ENCODE assay signal across 9 cellular contexts in genomic region chr22:24503137-24503850, GRCh38. TPM values are rescaled to one million over a fixed set of nuclear protein-coding genes. Genes with fewer than 3 reads are reported as not detected.
DNase-seq lines count a peak whose midpoint lies in the region; ATAC-seq and TF ChIP-seq lines count a peak whose summit lies in the region.
"Had no signal": no experiment of that assay in that cellular context is flagged by ENCODE, and none has a peak within 500 bp of the region (broad histone marks: within the 10 kb centered on the region; RNA-seq: fewer than 3 reads in every experiment).

No MANE protein-coding gene starts in this region.

- H3K36me3 Mint-ChIP-seq in CD8-positive, alpha-beta T cell: no peaks in the 10 kb centered on the region

- no peaks in the 10 kb centered on the region for H3K36me3 ChIP-seq in CD8-positive, alpha-beta T cell (ENCODE audit: insufficient read depth, low read length)
- H3K36me3 ChIP-seq in GM23248 (ENCODE audit: low read depth) (no peaks in the 10 kb centered on the region), Panc1 (ENCODE audit: control insufficient read depth, insufficient read depth, low read length) (no peaks in the 10 kb centered on the region)

- no peaks in the 10 kb centered on the region for H3K9me3 Mint-ChIP-seq in CD8-positive, alpha-beta T cell

- H3K9me3 ChIP-seq in CD8-positive, alpha-beta T cell (ENCODE audit: low read length): no peaks in the 10 kb centered on the region
- H3K9me3 ChIP-seq in GM23248 (ENCODE audit: low read depth) (no peaks in the 10 kb centered on the region), Panc1 (ENCODE audit: control insufficient read depth, insufficient read depth, low read depth, low read length) (no peaks in the 10 kb centered on the region)

- ATAC-seq in CD8-positive, alpha-beta T cell: peak; percentile 88
- peak; percentile 84 for ATAC-seq in Panc1
- peak; percentile 40 for ATAC-seq in foreskin keratinocyte
- no peak for ATAC-seq in HG03280 (IDR thresholded peaks at IDR 0.05; ENCODE audit: unreplicated experiment)

- CTCF ChIA-PET in CD8-positive, alpha-beta T cell (lab: Charles Lee): interaction anchor here (0.6 to 4.6 kb wide), 13 partner anchors 10 to 235 kb away, joined by 3 to 30 read pairs (median 8); partner anchors contain the start of gene ADORA2A
- CTCF ChIA-PET in Panc1 (lab: Charles Lee): interaction anchor here (0.6 to 1.3 kb wide), 5 partner anchors 65 to 126 kb away, joined by 3 to 4 read pairs (median 3); partner anchors contain the start of gene ADORA2A

- no peak overlapping the region for H3K4me3 Mint-ChIP-seq in CD8-positive, alpha-beta T cell

- H3K4me2 ChIP-seq in GM23248 (ENCODE audit: unreplicated experiment): no peak overlapping the region

- POLR2A ChIA-PET in CD8-positive, alpha-beta T cell (lab: Charles Lee): no interaction called here
- POLR2A ChIA-PET in Panc1 (lab: Charles Lee): interaction anchor here (0.7 kb wide), 1 partner anchor 15 kb away, joined by 4 read pairs; no protein-coding TSS in a partner anchor

- H3K9me2 ChIP-seq in GM23248 (ENCODE audit: insufficient read depth): no peaks in the 10 kb centered on the region

- H3K27ac ChIP-seq in CD8-positive, alpha-beta T cell (ENCODE audit: low read depth, low read length): no peak overlapping the region
- no peak overlapping the region for H3K27ac ChIP-seq in GM23248
- no peak overlapping the region for H3K27ac ChIP-seq in Panc1 (ENCODE audit: low read length)
- H3K27ac ChIP-seq in foreskin keratinocyte: no peak overlapping the region
- H3K27ac ChIP-seq: SK-N-MC had no signal

- in situ Hi-C loops in GM23248 (cut with MboI) (loop anchor here (10.0 kb wide), 1 partner anchor 88 kb away; no protein-coding TSS in a partner anchor), Panc1 (cut with HindIII; ENCODE audit: low pct_unique_long_range_greater_than_20kb, low sequenced_read_pairs) (no loop called here)

- H3K4me1 ChIP-seq in CD8-positive, alpha-beta T cell (ENCODE audit: insufficient read depth, low read length): peaks cover 6% of the 10 kb centered on the region
- H3K4me1 ChIP-seq in GM23248 (ENCODE audit: insufficient read depth) (peaks cover 7% of the 10 kb centered on the region; the same call in 1 of the 2 replicates), Panc1 (ENCODE audit: control insufficient read depth, insufficient read depth, low read length) (0 out of 2 replicates have a peak, but pooled peaks cover 2% of the 10 kb centered on the region), foreskin keratinocyte (no peaks in the 10 kb centered on the region)

- H3K27me3 Mint-ChIP-seq in CD8-positive, alpha-beta T cell (ENCODE audit: low read depth): no peaks in the 10 kb centered on the region

- no peak overlapping the region for H2AFZ ChIP-seq in GM23248

- H3F3A ChIP-seq in GM23248 (ENCODE audit: insufficient read depth): no peaks in the 10 kb centered on the region

- BruUV-seq in Panc1 (replicated peaks; lab: Mats Ljungman, UMichigan): no TSS peak

- no peaks in the 10 kb centered on the region for H3K79me2 ChIP-seq in GM23248 (ENCODE audit: insufficient read depth)

- no peak overlapping the region for H3K27ac Mint-ChIP-seq in CD8-positive, alpha-beta T cell

- no peak overlapping the region for H3K9ac ChIP-seq in GM23248

- H3K4me1 Mint-ChIP-seq in CD8-positive, alpha-beta T cell (ENCODE audit: low read depth): peaks cover 9% of the 10 kb centered on the region

- WGBS in GM23248 (ENCODE audit: low coverage in 1 of 2, low lambda C conversion rate in 2 of 2, missing lambda C conversion rate in 2 of 2), 2 experiments: 94 to 96% methylated on average over 7 of the region's 7 CpGs

- no peak overlapping the region for H3K4me3 ChIP-seq in CD8-positive, alpha-beta T cell (ENCODE audit: low read depth, low read length)
- H3K4me3 ChIP-seq in GM23248: no peak overlapping the region
- H3K4me3 ChIP-seq in Panc1 (ENCODE audit: low read depth in 2 of 2, low read length in 2 of 2): no peak overlapping the region
- H3K4me3 ChIP-seq in retinal pigment epithelial cell (ENCODE audit: low read length): no peak overlapping the region
- H3K4me3 ChIP-seq: SK-N-MC had no signal

- peak; percentile 57 for TF ChIP-seq CTCF in CD8-positive, alpha-beta T cell (IDR thresholded peaks at IDR 0.05)
- TF ChIP-seq CTCF in Panc1 (IDR thresholded peaks at IDR 0.05) (peak; percentile 78), foreskin keratinocyte (conservative IDR thresholded peaks at IDR 0.05) (peak; percentile 80), retinal pigment epithelial cell (conservative IDR thresholded peaks at IDR 0.05; ENCODE audit: low read depth, low read length) (peak; percentile 84)

- no peaks in the 10 kb centered on the region for H4K20me1 ChIP-seq in GM23248 (ENCODE audit: insufficient read depth)

- no peaks in the 10 kb centered on the region for H3K27me3 ChIP-seq in CD8-positive, alpha-beta T cell (ENCODE audit: insufficient read depth, low read length)
- no peaks in the 10 kb centered on the region for H3K27me3 ChIP-seq in GM23248 (replicated peaks; ENCODE audit: insufficient read depth)
- no peaks in the 10 kb centered on the region for H3K27me3 ChIP-seq in Panc1 (ENCODE audit: control insufficient read depth, insufficient read depth, low read length)
- peaks cover 5% of the 10 kb centered on the region for H3K27me3 ChIP-seq in foreskin keratinocyte

- DNase-seq in CD8-positive, alpha-beta T cell: peak; percentile 28 to 76 (median 56)
- DNase-seq in GM23248 (peak; percentile 85), Panc1 (ENCODE audit: low read depth, low spot score) (no peak), activated T-cell treated with anti-CD3 and anti-CD28 coated beads for 48 hours (ENCODE audit: low read depth) (peak; percentile 61), foreskin keratinocyte (no peak), retinal pigment epithelial cell (ENCODE audit: low read depth) (no peak), GOT3 (lab: John Stamatoyannopoulos, UW) (no peak)

- intact Hi-C loops in CD8-positive, alpha-beta T cell (cut with DNase I, micrococcal nuclease): loop anchor here (1.0 to 5.0 kb wide), 3 partner anchors 82 to 178 kb away; no protein-coding TSS in a partner anchor
- intact Hi-C loops in Panc1 (cut with micrococcal nuclease; ENCODE audit: unreplicated experiment): loop anchor here (5.0 kb wide), 1 partner anchor 81 kb away; no protein-coding TSS in a partner anchor

RNA-seq across cellular contexts. Expression of gene UPB1, which starts 8.2 kb away (rescaled TPM):
- 1 to 10 TPM; 3.4 to 3.7 TPM for total RNA-seq in CD8-positive, alpha-beta T cell
- total RNA-seq in GM23248 (2014; rRNA removed; shearing (Covaris generic)): not detected in 2 replicates
- polyA plus RNA-seq in GM23248 (2016; fragmentation: Nextera tagmentation; extraction: Ambion mirVana) (not detected in 2 replicates), foreskin keratinocyte (not detected in 2 replicates)
- total RNA-seq in Panc1 (2021; ENCODE audit: unreplicated experiment) (0.10 TPM), foreskin keratinocyte (not detected in 2 replicates)
- not detected for polyA plus RNA-seq in Panc1 (2012; ENCODE audit: insufficient read length)

RNA-seq across cellular contexts. Expression of gene GUCD1, which starts 51.6 kb away (rescaled TPM):
- 10 to 100 TPM; 62.4 to 66.5 TPM for total RNA-seq in CD8-positive, alpha-beta T cell
- total RNA-seq in GM23248 (2014; rRNA removed; shearing (Covaris generic)): 92.4 and 125 TPM in 2 replicates
- 37.2 and 43.0 TPM in 2 replicates for polyA plus RNA-seq in GM23248 (2016; fragmentation: Nextera tagmentation; extraction: Ambion mirVana)
- 97.7 TPM for total RNA-seq in Panc1 (2021; ENCODE audit: unreplicated experiment)
- polyA plus RNA-seq in Panc1 (2012; ENCODE audit: insufficient read length): 74.9 TPM
- 73.6 and 74.9 TPM in 2 replicates for total RNA-seq in foreskin keratinocyte
- polyA plus RNA-seq in foreskin keratinocyte: 56.1 and 58.1 TPM in 2 replicates

RNA-seq across cellular contexts. Expression of gene SNRPD3, which starts 52.5 kb away (rescaled TPM):
- total RNA-seq in CD8-positive, alpha-beta T cell: 10 to 100 TPM; 33.1 to 35.0 TPM
- total RNA-seq in GM23248 (2014; rRNA removed; shearing (Covaris generic)): 79.4 and 106 TPM in 2 replicates
- 108 and 109 TPM in 2 replicates for polyA plus RNA-seq in GM23248 (2016; fragmentation: Nextera tagmentation; extraction: Ambion mirVana)
- total RNA-seq in Panc1 (2021; ENCODE audit: unreplicated experiment): 89.4 TPM
- 131 TPM for polyA plus RNA-seq in Panc1 (2012; ENCODE audit: insufficient read length)
- total RNA-seq in foreskin keratinocyte: 176 and 223 TPM in 2 replicates
- 239 and 282 TPM in 2 replicates for polyA plus RNA-seq in foreskin keratinocyte

Comparison
In these comparisons a context has a peak if more than half of its experiments do, and no peak if none do; other contexts are left out.
1. DNase-seq: peak in CD8-positive, alpha-beta T cell (7 of 7), GM23248 (single experiment) and activated T-cell treated with anti-CD3 and anti-CD28 coated beads for 48 hours (single experiment); none in Panc1 (single experiment), foreskin keratinocyte (0 of 2), retinal pigment epithelial cell (single experiment) and GOT3 (single experiment).
2. Peak in every context shown above with its lines, with median percentiles within 50 percentile points of each other: CTCF ChIP-seq.